7 cellular contexts compared by ENCODE assay signal in genomic region chr20:36905566-36905965, GRCh38. TPM values are rescaled to one million over a fixed set of nuclear protein-coding genes. Genes with fewer than 3 reads are reported as not detected.
"Had no signal": no experiment of that assay in that cellular context is flagged by ENCODE, and none has a peak within 500 bp of the region (broad histone marks: within the 10 kb centered on the region; RNA-seq: fewer than 3 reads in every experiment).

No MANE protein-coding gene starts in this region.

RNA-seq across cellular contexts. Expression of gene TLDC2, which starts 29.6 kb away (rescaled TPM):
- total RNA-seq: gastrocnemius medialis, glomerular endothelial cell, left ventricle myocardium superior, right cardiac atrium, spleen, tibial nerve had no signal
- polyA plus RNA-seq: neural cell had no signal
